ENCODE assay signal across 11 cellular contexts in the genomic region with DNA sequence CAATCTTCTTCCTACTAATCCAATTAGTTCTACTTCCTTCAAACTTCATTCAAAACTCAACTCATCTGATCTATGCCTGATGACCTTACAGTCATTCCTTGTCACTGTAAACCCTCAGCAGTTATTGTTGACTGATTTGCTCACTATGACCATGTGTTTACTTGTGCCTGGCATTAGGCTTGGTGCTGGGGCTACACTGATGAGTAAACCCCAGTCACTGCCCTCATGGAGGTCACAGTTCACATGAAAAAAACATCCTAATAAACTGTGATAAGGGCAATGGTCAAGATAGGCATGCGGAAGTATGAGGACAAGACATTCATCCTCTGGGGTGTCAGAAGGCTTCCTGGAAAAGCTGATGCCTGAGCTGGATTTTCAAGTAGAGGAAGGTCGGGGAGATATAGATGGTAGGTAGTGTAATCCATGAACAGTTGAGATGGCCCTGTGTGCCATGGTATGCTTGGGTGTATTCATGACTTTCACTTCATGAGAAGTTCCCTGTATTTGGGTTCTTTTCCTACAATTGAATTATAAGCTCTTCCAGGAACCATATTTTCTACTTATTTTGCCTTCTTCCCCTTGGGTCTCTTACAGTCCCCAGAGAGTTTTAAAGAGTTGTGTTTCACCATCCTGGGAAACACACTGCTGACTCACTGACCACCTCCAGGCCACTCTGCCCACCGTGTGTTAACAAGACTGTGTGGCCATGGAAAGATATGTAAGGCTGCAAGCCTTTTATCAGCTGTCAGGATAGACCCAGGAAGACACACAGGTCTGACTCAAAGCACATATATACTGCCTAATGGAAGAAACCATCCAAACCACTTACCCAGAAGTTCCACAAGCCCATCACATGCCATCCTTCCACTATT. TPM values are rescaled to one million over a fixed set of nuclear protein-coding genes. Genes with fewer than 3 reads are reported as not detected.
DNase-seq lines count a peak whose midpoint lies in the region; ATAC-seq, FAIRE-seq and TF ChIP-seq lines count a peak whose summit lies in the region.
"Had no signal": no experiment of that assay in that cellular context is flagged by ENCODE, and none has a peak within 500 bp of the region (broad histone marks: within the 10 kb centered on the region; RNA-seq: fewer than 3 reads in every experiment).

No MANE protein-coding gene starts in this region.

- H3K4me3 ChIP-seq in A549, result no peak overlapping the region
- H3K4me3 ChIP-seq in astrocyte (ENCODE audit: insufficient read depth, low read depth, low read length), result no peak overlapping the region
- no peak overlapping the region for H3K4me3 ChIP-seq in liver (ENCODE audit: low read depth in 1 of 3, low read length in 3 of 3)

- H3K9ac ChIP-seq in astrocyte (ENCODE audit: low read length) (no peak overlapping the region), liver (ENCODE audit: low read depth in 1 of 2, low read length in 2 of 2) (peak overlapping the region in 1 of 2 donors; percentile 82)

- H2AFZ ChIP-seq in astrocyte (ENCODE audit: low read depth, low read length), result no peak overlapping the region

- H3K4me3 Mint-ChIP-seq in HFFc6, result peak overlapping the region; percentile 0; the same call in 1 of the 2 replicates
- H3K4me3 Mint-ChIP-seq in astrocyte (ENCODE audit: unreplicated experiment), result no peak overlapping the region

- no peak for FAIRE-seq in A549 (lab: Jason Lieb, UNC)
- peak; percentile 37 for FAIRE-seq in astrocyte (lab: Jason Lieb, UNC)
- FAIRE-seq: frontal cortex, H1 had no signal

- no peaks in the 10 kb centered on the region for H3K9me3 ChIP-seq in A549
- no peaks in the 10 kb centered on the region for H3K9me3 ChIP-seq in astrocyte (ENCODE audit: insufficient read depth, low read depth, low read length)
- no peaks in the 10 kb centered on the region for H3K9me3 ChIP-seq in liver (ENCODE audit: control insufficient read depth in 4 of 4, low read length in 3 of 4)

- POLR2A ChIA-PET in A549 (lab: Yijun Ruan, JAX), result interaction anchor here (0.9 kb wide), 1 partner anchor 39 kb away, joined by 5 read pairs; a partner anchor contains a TSS

- no peak for TF ChIP-seq POLR2A in A549 (IDR thresholded peaks at IDR 0.05; ENCODE audit: low read length)

- CTCF ChIA-PET in A549 (lab: Yijun Ruan, JAX), result interaction anchor here (0.7 to 1.0 kb wide), 2 partner anchors 9 to 16 kb away, joined by 3 read pairs; no protein-coding TSS in a partner anchor

- H4K20me1 ChIP-seq in astrocyte (ENCODE audit: insufficient read depth, low read length), result no peaks in the 10 kb centered on the region

- ATAC-seq in A549 (peak; percentile 54 to 90; a peak in 4 of 6 replicates), HG02798 (IDR thresholded peaks at IDR 0.05; ENCODE audit: poor library complexity, unreplicated experiment) (no peak), HG03565 (IDR thresholded peaks at IDR 0.05; ENCODE audit: unreplicated experiment) (no peak)

- 42% methylated on average over 3 of the region's 3 CpGs for WGBS in A549 (ENCODE audit: missing lambda C conversion rate)
- 45% methylated on average over 3 of the region's 3 CpGs for WGBS in liver

- H3K36me3 ChIP-seq in astrocyte (ENCODE audit: insufficient read depth, low read length) (no peaks in the 10 kb centered on the region), liver (ENCODE audit: control insufficient read depth in 4 of 4, insufficient read depth in 3 of 4, low read depth in 1 of 4, low read length in 3 of 4) (peaks cover 0 to 2% (median 0%) of the 10 kb centered on the region in 4 donors)

- TF ChIP-seq CTCF in A549 (IDR thresholded peaks at IDR 0.05) (no peak), HFFc6 (IDR thresholded peaks at IDR 0.05) (no peak), astrocyte (IDR thresholded peaks at IDR 0.05; ENCODE audit: insufficient read depth, low read depth, low read length) (no peak), liver (IDR thresholded peaks at IDR 0.05; ENCODE audit: low read depth, low read length, missing input control) (no peak)

- TF ChIP-seq RAD21 in A549 (conservative IDR thresholded peaks at IDR 0.05 in 1 of 2, IDR thresholded peaks at IDR 0.05 in 1 of 2) (no peak), liver (IDR thresholded peaks at IDR 0.05) (peak; percentile 54 to 69)

- no peaks in the 10 kb centered on the region for H3K36me3 Mint-ChIP-seq in HFFc6 (ENCODE audit: low read depth)
- no peaks in the 10 kb centered on the region for H3K36me3 Mint-ChIP-seq in astrocyte (ENCODE audit: low read depth, unreplicated experiment)

- H3K27me3 ChIP-seq in astrocyte (ENCODE audit: insufficient read depth, low read length) (no peaks in the 10 kb centered on the region), liver (ENCODE audit: control insufficient read depth in 4 of 4, insufficient read depth in 4 of 4, low read length in 3 of 4) (no peaks in the 10 kb centered on the region)

- H3K4me1 ChIP-seq in A549, result peaks cover 27% of the 10 kb centered on the region
- peaks cover 14% of the 10 kb centered on the region for H3K4me1 ChIP-seq in astrocyte (ENCODE audit: insufficient read depth, low read length)
- peaks cover 10 to 38% (median 24%) of the 10 kb centered on the region in 4 donors for H3K4me1 ChIP-seq in liver (ENCODE audit: control insufficient read depth in 4 of 4, insufficient read depth in 4 of 4, low read length in 3 of 4)

- no peaks in the 10 kb centered on the region for H3K79me2 ChIP-seq in astrocyte (ENCODE audit: insufficient read depth, low read length)

- H3K4me2 ChIP-seq in A549, result peak overlapping the region; percentile 44
- no peak overlapping the region for H3K4me2 ChIP-seq in astrocyte (ENCODE audit: low read length)

- H3K27ac Mint-ChIP-seq in HFFc6, result peak overlapping the region; percentile 50
- H3K27ac Mint-ChIP-seq in astrocyte (ENCODE audit: unreplicated experiment), result peak overlapping the region; percentile 68

- TF ChIP-seq EP300 in A549 (IDR thresholded peaks at IDR 0.05), result no peak

- DNase-seq in A549 (ENCODE audit: low read depth in 1 of 2, low spot score in 1 of 2) (peak in 1 of 2 experiments; percentile 68), HFFc6 (peak; percentile 68), astrocyte (ENCODE audit: low read depth) (peak; percentile 85), nucleus accumbens (lab: John Stamatoyannopoulos, UW) (no peak), OCI-M2 (lab: John Stamatoyannopoulos, UW; ENCODE audit: unreplicated experiment) (no peak)
- DNase-seq: NCI-H2081 had no signal

- H3K4me1 Mint-ChIP-seq in HFFc6 (ENCODE audit: low read depth), result peaks cover 28% of the 10 kb centered on the region
- H3K4me1 Mint-ChIP-seq in astrocyte (ENCODE audit: low read depth, unreplicated experiment), result peaks cover 22% of the 10 kb centered on the region

- peak overlapping the region; percentile 22 to 63; a peak in 4 of 6 replicates for H3K27ac ChIP-seq in A549
- peak overlapping the region; percentile 8 for H3K27ac ChIP-seq in astrocyte (ENCODE audit: low read depth, low read length)
- H3K27ac ChIP-seq in liver (ENCODE audit: low read depth in 1 of 2, low read length in 2 of 2), result peak overlapping the region; percentile 90 to 97

- H3K9me3 Mint-ChIP-seq in HFFc6, result no peaks in the 10 kb centered on the region
- H3K9me3 Mint-ChIP-seq in astrocyte (ENCODE audit: unreplicated experiment), result no peaks in the 10 kb centered on the region

- H3K27me3 Mint-ChIP-seq in HFFc6 (ENCODE audit: insufficient read depth) (no peaks in the 10 kb centered on the region; the same call in 1 of the 2 replicates), astrocyte (ENCODE audit: low read depth, unreplicated experiment) (no peaks in the 10 kb centered on the region)

TF ChIP-seq in A549, 52 proteins besides CTCF, POLR2A, EP300 and RAD21:
- no peak for TF ChIP-seq BHLHE40 (IDR thresholded peaks at IDR 0.05; ENCODE audit: low read depth, low read length)
- TF ChIP-seq ZSCAN20 (CRISPR knock-in tag; IDR thresholded peaks at IDR 0.05), result 0 out of 2 replicates have a peak, but pooled peaks have one; percentile 24

TF ChIP-seq in liver, 16 proteins besides CTCF, POLR2A, EP300 and RAD21 (continues in another document):
- TF ChIP-seq, protein P1, sequence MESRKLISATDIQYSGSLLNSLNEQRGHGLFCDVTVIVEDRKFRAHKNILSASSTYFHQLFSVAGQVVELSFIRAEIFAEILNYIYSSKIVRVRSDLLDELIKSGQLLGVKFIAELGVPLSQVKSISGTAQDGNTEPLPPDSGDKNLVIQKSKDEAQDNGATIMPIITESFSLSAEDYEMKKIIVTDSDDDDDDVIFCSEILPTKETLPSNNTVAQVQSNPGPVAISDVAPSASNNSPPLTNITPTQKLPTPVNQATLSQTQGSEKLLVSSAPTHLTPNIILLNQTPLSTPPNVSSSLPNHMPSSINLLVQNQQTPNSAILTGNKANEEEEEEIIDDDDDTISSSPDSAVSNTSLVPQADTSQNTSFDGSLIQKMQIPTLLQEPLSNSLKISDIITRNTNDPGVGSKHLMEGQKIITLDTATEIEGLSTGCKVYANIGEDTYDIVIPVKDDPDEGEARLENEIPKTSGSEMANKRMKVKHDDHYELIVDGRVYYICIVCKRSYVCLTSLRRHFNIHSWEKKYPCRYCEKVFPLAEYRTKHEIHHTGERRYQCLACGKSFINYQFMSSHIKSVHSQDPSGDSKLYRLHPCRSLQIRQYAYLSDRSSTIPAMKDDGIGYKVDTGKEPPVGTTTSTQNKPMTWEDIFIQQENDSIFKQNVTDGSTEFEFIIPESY (IDR thresholded peaks at IDR 0.05), result peak; percentile 74
- TF ChIP-seq, protein P2, sequence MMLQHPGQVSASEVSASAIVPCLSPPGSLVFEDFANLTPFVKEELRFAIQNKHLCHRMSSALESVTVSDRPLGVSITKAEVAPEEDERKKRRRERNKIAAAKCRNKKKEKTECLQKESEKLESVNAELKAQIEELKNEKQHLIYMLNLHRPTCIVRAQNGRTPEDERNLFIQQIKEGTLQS (IDR thresholded peaks at IDR 0.05), result peak; percentile 90
- TF ChIP-seq HNF4A (conservative IDR thresholded peaks at IDR 0.05) (peak; percentile 86 to 92), NR2F2 (IDR thresholded peaks at IDR 0.05) (peak; percentile 99), FOXA2 (IDR thresholded peaks at IDR 0.05) (peak; percentile 88), HNF4G (IDR thresholded peaks at IDR 0.05) (peak; percentile 22)

RNA-seq across cellular contexts. Expression of a gene that starts 38.7 kb away (rescaled TPM):
- polyA plus RNA-seq in A549 (2011; rRNA removed), result 27.0 and 31.4 TPM in 2 replicates
- polyA plus RNA-seq in A549 (2012; cell fraction: cytosol; rRNA removed), result 33.9 and 35.4 TPM in 2 replicates
- 59.3 and 116 TPM in 2 replicates for polyA plus RNA-seq in A549 (2012; cell fraction: nucleus; rRNA removed)
- polyA plus RNA-seq in A549 (2017; fragmentation: RNase III; extraction: RNeasy Plus Mini Kit Qiagen cat#74134 plus additional on column Dnase treatment), result 2.5 to 3.8 TPM (median 3.5 TPM) in 3 replicates
- polyA minus RNA-seq in A549 (2011; rRNA and poly(A)+ RNA removed), result 56.1 and 60.4 TPM in 2 replicates
- 10 to 100 TPM; 42.2 to 77.8 (median 46.2) TPM for total RNA-seq in HFFc6 (2021; fragmentation: NEBNext Ultra II Directional; extraction: Animal tissue kit (Norgen Biotek cat#: 25700))
- 47.8 and 63.0 TPM in 2 replicates for total RNA-seq in astrocyte
- total RNA-seq in liver, result 10 to 100 TPM; 34.4 to 36.3 TPM
- polyA plus RNA-seq in liver, result 10 to 100 TPM; 24.1 to 37.0 TPM

Comparison
In these comparisons a context has a peak if more than half of its experiments do, and no peak if none do; other contexts are left out.
1. ATAC-seq: peak in A549 (2 of 2); none in HG02798 (single experiment) and HG03565 (single experiment).
2. DNase-seq: peak in HFFc6 (single experiment) and astrocyte (single experiment); none in nucleus accumbens (0 of 56) and OCI-M2 (single experiment).
3. H3K27ac ChIP-seq: peak in every context shown above with its lines; median percentile 94 in liver; 42 in A549; 8 in astrocyte.